9 cellular contexts compared by ENCODE assay signal in genomic region chr11:111379500-111380136, GRCh38. TPM values are rescaled to one million over a fixed set of nuclear protein-coding genes. Genes with fewer than 3 reads are reported as not detected.
DNase-seq lines count a peak whose midpoint lies in the region; ATAC-seq and TF ChIP-seq lines count a peak whose summit lies in the region.
"Had no signal": no experiment of that assay in that cellular context is flagged by ENCODE, and none has a peak within 500 bp of the region (broad histone marks: within the 10 kb centered on the region; RNA-seq: fewer than 3 reads in every experiment).

No MANE protein-coding gene starts in this region.

- H3K27me3 ChIP-seq in testis, result no peaks in the 10 kb centered on the region
- H3K27me3 ChIP-seq in foreskin keratinocyte, result no peaks in the 10 kb centered on the region

- H3K4me1 ChIP-seq in testis (no peaks in the 10 kb centered on the region), foreskin keratinocyte (peaks cover 6% of the 10 kb centered on the region)

- H3K27ac ChIP-seq in RWPE1 (peak overlapping the region; percentile 76), testis (no peak overlapping the region), foreskin keratinocyte (no peak overlapping the region)

- intact Hi-C loops in natural killer cell (cut with micrococcal nuclease), result no loop called here
- intact Hi-C loops in testis (cut with DNase I; ENCODE audit: low total_unique reads), result no loop called here

- 64 to 70% methylated on average over 13 to 17 of the region's 17 CpGs for WGBS in testis, 2 donors

- no peak for TF ChIP-seq POLR2A in testis (IDR thresholded peaks at IDR 0.05)

- CTCF ChIA-PET in RWPE1 (lab: Yijun Ruan, JAX), result interaction anchor here (0.6 to 1.2 kb wide), 2 partner anchors 10 to 44 kb away, joined by 3 read pairs; no protein-coding TSS in a partner anchor

- no peak overlapping the region for H3K4me3 ChIP-seq in testis

- peaks cover 0 to 3% of the 10 kb centered on the region in 2 donors for H3K27me3 Mint-ChIP-seq in natural killer cell (ENCODE audit: low read depth in 2 of 2)

- no peak overlapping the region for H3K27ac Mint-ChIP-seq in natural killer cell

- H3K36me3 ChIP-seq in testis (ENCODE audit: low read depth, missing control alignments), result no peaks in the 10 kb centered on the region

- TF ChIP-seq CTCF in RWPE1 (conservative IDR thresholded peaks at IDR 0.05; ENCODE audit: low read depth) (no peak), natural killer cell (IDR thresholded peaks at IDR 0.05) (no peak), testis (IDR thresholded peaks at IDR 0.05) (no peak), foreskin keratinocyte (conservative IDR thresholded peaks at IDR 0.05) (no peak)

- DNase-seq in RWPE1 (ENCODE audit: low spot score) (no peak), NCI-H524 (lab: John Stamatoyannopoulos, UW) (no peak), natural killer cell (no peak), testis (no peak), foreskin keratinocyte (no peak)
- DNase-seq in stimulated activated CD4-positive, alpha-beta T cell treated with anti-CD3 and anti-CD28 coated beads, Interleukin-2, amount 100 ng/mL, for 4 hours (ENCODE audit: low read depth), result peak; percentile 56

- no peaks in the 10 kb centered on the region for H3K4me1 Mint-ChIP-seq in natural killer cell

- no peaks in the 10 kb centered on the region for H3K36me3 Mint-ChIP-seq in natural killer cell

- no peaks in the 10 kb centered on the region for H3K9me3 ChIP-seq in testis

- POLR2A ChIA-PET in RWPE1 (lab: Yijun Ruan, JAX; ENCODE audit: low non-redundant PET), result no interaction called here

- H3K9me3 Mint-ChIP-seq in natural killer cell, result no peaks in the 10 kb centered on the region

- ATAC-seq in GM19035 (IDR thresholded peaks at IDR 0.05; ENCODE audit: unreplicated experiment) (peak; percentile 29), HG02763 (IDR thresholded peaks at IDR 0.05; ENCODE audit: unreplicated experiment) (peak; percentile 36), natural killer cell (no peak), foreskin keratinocyte (no peak)

- no peak overlapping the region for H3K4me3 Mint-ChIP-seq in natural killer cell

RNA-seq across cellular contexts. Expression of gene POU2AF1, which starts 0.5 kb away (rescaled TPM):
- total RNA-seq in natural killer cell, result 10 to 100 TPM in 1 of 3 donors, 1 to 10 TPM in 1, under 1 TPM in 1; 0.82 to 16.8 (median 1.1) TPM
- 1 to 10 TPM; 2.8 to 4.6 TPM for total RNA-seq in testis
- 2.7 TPM for polyA plus RNA-seq in testis (ENCODE audit: insufficient read depth, low read depth, low replicate concordance)
- total RNA-seq in foreskin keratinocyte, result not detected in 2 replicates
- not detected in 2 replicates for polyA plus RNA-seq in foreskin keratinocyte
- total RNA-seq: endothelial cell of umbilical vein had no signal
- polyA plus RNA-seq: endothelial cell of umbilical vein had no signal

Comparison
In these comparisons a context has a peak if more than half of its experiments do, and no peak if none do; other contexts are left out.
1. ATAC-seq: peak in GM19035 (single experiment) and HG02763 (single experiment); none in natural killer cell (0 of 3) and foreskin keratinocyte (single experiment).